ENCODE assay signal across 1 cellular context in genomic region chr10:99393683-99394082, GRCh38.
TF ChIP-seq lines count a peak whose summit lies in the region.

No MANE protein-coding gene starts in this region.

TF ChIP-seq in GM23338, 12 proteins besides CTCF, POLR2A, EP300 and RAD21:
- no peak for TF ChIP-seq ZNF462 (CRISPR knock-in tag; IDR thresholded peaks at IDR 0.05)
- no peak for TF ChIP-seq EZH2 (IDR thresholded peaks at IDR 0.05; ENCODE audit: low read depth, unreplicated experiment)
- no peak for TF ChIP-seq REST (IDR thresholded peaks at IDR 0.05; ENCODE audit: unreplicated experiment)
- TF ChIP-seq POLR2AphosphoS5 (IDR thresholded peaks at IDR 0.05; ENCODE audit: low read depth), result no peak
- TF ChIP-seq NANOG (IDR thresholded peaks at IDR 0.05; ENCODE audit: borderline replicate concordance), result no peak
- no peak for TF ChIP-seq ZNF331 (CRISPR knock-in tag; IDR thresholded peaks at IDR 0.05; ENCODE audit: low read depth)
